26 cellular contexts compared by ENCODE assay signal in genomic region chr3:65182682-65183081, GRCh38.
"Had no signal": no experiment of that assay in that cellular context is flagged by ENCODE, and none has a peak within 500 bp of the region (broad histone marks: within the 10 kb centered on the region; RNA-seq: fewer than 3 reads in every experiment).

No MANE protein-coding gene starts in this region.

- DNase-seq: nephron progenitor cell; nucleus accumbens; pancreas; retina; right cardiac atrium; right lobe of liver; sigmoid colon; small intestine; stimulated activated CD4-positive, alpha-beta T cell treated with anti-CD3 and anti-CD28 coated beads, Interleukin-15, amount 100 ng/mL, for 24 hours; stimulated activated CD4-positive, alpha-beta T cell treated with anti-CD3 and anti-CD28 coated beads, Interleukin-2, amount 100 ng/mL, for 24 hours; stimulated activated CD4-positive, alpha-beta T cell treated with anti-CD3 and anti-CD28 coated beads, Interleukin-2, amount 100 ng/mL, for 48 hours; stimulated activated CD4-positive, alpha-beta T cell treated with anti-CD3 and anti-CD28 coated beads, Interleukin-4, amount 100 ng/mL, for 24 hours; stimulated activated naive B cell treated with anti-CD40 and anti-IgM and Interleukin-4, amounts not matched to agents 10 μg/mL and 1 μg/mL and 100 μg/mL, for 72 hours; stimulated activated naive CD4-positive, alpha-beta T cell treated with Interleukin-2 at 50 U/mL for 16 hours; stomach; thyroid gland; trophoblast cell had no signal

- H3K27me3 ChIP-seq: neutrophil, pancreas, right lobe of liver, sigmoid colon, stomach, thyroid gland, tibial nerve, upper lobe of left lung, vagina had no signal

- H3K36me3 ChIP-seq: neutrophil, pancreas, prostate gland, right lobe of liver, sigmoid colon, stomach, thoracic aorta, thyroid gland, tibial nerve, upper lobe of left lung, vagina had no signal

- H3K4me3 ChIP-seq: pancreas, prostate gland, right lobe of liver, sigmoid colon, stomach, thoracic aorta, thyroid gland, tibial nerve, upper lobe of left lung, vagina had no signal

- H3K4me1 ChIP-seq: pancreas, prostate gland, right lobe of liver, thyroid gland, upper lobe of left lung had no signal

- FAIRE-seq: pancreas, small intestine, urothelium cell line had no signal

- ATAC-seq: natural killer cell treated with Interleukin-12 subunit alpha and Interleukin-12 subunit beta and Interleukin-15 and Interleukin-18, amount 100 ng/mL, for 72 hours; pancreas; right lobe of liver; stimulated activated effector memory CD8-positive, alpha-beta T cell treated with anti-CD3 and anti-CD28 coated beads, Interleukin-12 subunit alpha, Interleukin-12 subunit beta, amount 100 ng/mL, for 72 hours; stimulated activated naive B cell treated with anti-CD40 and anti-IgM and Interleukin-4, amounts not matched to agents 10 μg/mL and 1 μg/mL and 100 μg/mL, for 72 hours had no signal

- H3K9me3 ChIP-seq: neutrophil, pancreas, prostate gland, right lobe of liver, sigmoid colon, stomach, thoracic aorta, thyroid gland, upper lobe of left lung, vagina had no signal

- H3K27ac ChIP-seq: neutrophil, pancreas, prostate gland, right lobe of liver, sigmoid colon, stomach, thoracic aorta, thyroid gland, upper lobe of left lung had no signal
